In genomic region chr17:7260151-7260550, GRCh38 we compare ENCODE assay signal across 12 cellular contexts. TPM values are rescaled to one million over a fixed set of nuclear protein-coding genes. Genes with fewer than 3 reads are reported as not detected.
DNase-seq lines count a peak whose midpoint lies in the region; ATAC-seq and TF ChIP-seq lines count a peak whose summit lies in the region.
"Had no signal": no experiment of that assay in that cellular context is flagged by ENCODE, and none has a peak within 500 bp of the region (broad histone marks: within the 10 kb centered on the region; RNA-seq: fewer than 3 reads in every experiment).

No MANE protein-coding gene starts in this region.

- H3K4me3 Mint-ChIP-seq in CD4-positive, alpha-beta memory T cell = peak overlapping the region in 7 of 8 donors; percentile 49 to 78 (median 57)
- peak overlapping the region; percentile 98 for H3K4me3 Mint-ChIP-seq in endodermal cell
- peak overlapping the region; percentile 47 to 86 (median 69) for H3K4me3 Mint-ChIP-seq in naive thymus-derived CD8-positive, alpha-beta T cell

- TF ChIP-seq CTCF in endodermal cell (conservative IDR thresholded peaks at IDR 0.05) = no peak

- WGBS in endodermal cell (ENCODE audit: insufficient coverage in 1 of 2, insufficient read length in 1 of 2), 2 experiments = 60 to 94% methylated on average over 1 to 4 of the region's 4 CpGs

- CTCF ChIA-PET in CD4-positive, alpha-beta memory T cell (lab: Charles Lee; ENCODE audit: partially characterized antibody) = no interaction called here

- DNase-seq in CD4-positive, alpha-beta memory T cell = no peak
- DNase-seq in NT2/D1 (ENCODE audit: low read depth, low spot score) (no peak), endodermal cell (no peak), SIG-M5 (lab: John Stamatoyannopoulos, UW) (no peak), H4 (ENCODE audit: low spot score) (no peak), NCI-H510A (lab: John Stamatoyannopoulos, UW) (no peak)
- no peak for DNase-seq in naive thymus-derived CD8-positive, alpha-beta T cell
- DNase-seq: activated CD4-positive, CD25-positive, alpha-beta regulatory T cell treated with anti-CD3 and anti-CD28 coated beads, Interleukin-2, amount 50 U/mL, for 72 hours; amygdala; NCI-H2029 treated with DMSO at 0.1 percent for 48 hours; OCI-M1 had no signal

- no peak overlapping the region for H3K4me3 ChIP-seq in CD4-positive, alpha-beta memory T cell (ENCODE audit: low read length in 2 of 2)
- H3K4me3 ChIP-seq in NT2/D1 (ENCODE audit: insufficient read length, low read depth) (peak overlapping the region; percentile 59), endodermal cell (ENCODE audit: low read length) (peak overlapping the region; percentile 73)

- no peaks in the 10 kb centered on the region for H3K9me3 ChIP-seq in CD4-positive, alpha-beta memory T cell (ENCODE audit: control insufficient read depth in 1 of 2, low read length in 2 of 2)
- H3K9me3 ChIP-seq in NT2/D1 (ENCODE audit: insufficient read depth, low read length) = no peaks in the 10 kb centered on the region
- no peaks in the 10 kb centered on the region for H3K9me3 ChIP-seq in endodermal cell (ENCODE audit: control insufficient read depth, low read length)

- peaks cover 13 to 29% of the 10 kb centered on the region in 2 donors for H3K36me3 Mint-ChIP-seq in CD4-positive, alpha-beta memory T cell
- peaks cover 28% of the 10 kb centered on the region for H3K36me3 Mint-ChIP-seq in endodermal cell (ENCODE audit: low read depth)
- peaks cover 0 to 36% (median 0%) of the 10 kb centered on the region in 3 donors for H3K36me3 Mint-ChIP-seq in naive thymus-derived CD8-positive, alpha-beta T cell

- H3K27ac ChIP-seq in CD4-positive, alpha-beta memory T cell (ENCODE audit: low read depth, low read length) = no peak overlapping the region
- no peak overlapping the region for H3K27ac ChIP-seq in endodermal cell (ENCODE audit: low read depth, low read length)

- no peak for ATAC-seq in naive thymus-derived CD8-positive, alpha-beta T cell
- ATAC-seq in HG03342 (IDR thresholded peaks at IDR 0.05; ENCODE audit: unreplicated experiment) = no peak

- peak overlapping the region in 4 of 7 donors; percentile 22 to 60 (median 38) for H3K27ac Mint-ChIP-seq in CD4-positive, alpha-beta memory T cell
- H3K27ac Mint-ChIP-seq in endodermal cell = peak overlapping the region; percentile 88
- peak overlapping the region; percentile 53 to 93 (median 76) for H3K27ac Mint-ChIP-seq in naive thymus-derived CD8-positive, alpha-beta T cell

- H3K9me3 Mint-ChIP-seq in CD4-positive, alpha-beta memory T cell = no peaks in the 10 kb centered on the region
- H3K9me3 Mint-ChIP-seq in endodermal cell = no peaks in the 10 kb centered on the region
- no peaks in the 10 kb centered on the region for H3K9me3 Mint-ChIP-seq in naive thymus-derived CD8-positive, alpha-beta T cell

- H3K4me1 Mint-ChIP-seq in CD4-positive, alpha-beta memory T cell = peaks cover 14 to 31% (median 23%) of the 10 kb centered on the region in 4 donors
- peaks cover 12% of the 10 kb centered on the region for H3K4me1 Mint-ChIP-seq in endodermal cell
- peaks cover 19 to 33% (median 29%) of the 10 kb centered on the region in 4 donors for H3K4me1 Mint-ChIP-seq in naive thymus-derived CD8-positive, alpha-beta T cell

- H3K4me1 ChIP-seq in CD4-positive, alpha-beta memory T cell (ENCODE audit: insufficient read depth, low read length) = peaks cover 31% of the 10 kb centered on the region
- H3K4me1 ChIP-seq in NT2/D1 (ENCODE audit: insufficient read depth, insufficient read length) (peaks cover 2% of the 10 kb centered on the region), endodermal cell (ENCODE audit: control insufficient read depth, insufficient read depth, low read length) (no peaks in the 10 kb centered on the region)

- peaks cover 2 to 10% of the 10 kb centered on the region in 2 donors for H3K27me3 Mint-ChIP-seq in CD4-positive, alpha-beta memory T cell
- H3K27me3 Mint-ChIP-seq in endodermal cell (ENCODE audit: insufficient read depth) = no peaks in the 10 kb centered on the region
- peaks cover 0 to 3% (median 0%) of the 10 kb centered on the region in 5 donors for H3K27me3 Mint-ChIP-seq in naive thymus-derived CD8-positive, alpha-beta T cell

- H3K9ac ChIP-seq in NT2/D1 (ENCODE audit: insufficient read length, low read depth) (peak overlapping the region; percentile 81), endodermal cell (ENCODE audit: extremely low read depth, low read length, poor library complexity, severe bottlenecking) (no peak overlapping the region)

- POLR2A ChIA-PET in CD4-positive, alpha-beta memory T cell (lab: Charles Lee; ENCODE audit: partially characterized antibody) = interaction anchor here (0.6 to 1.5 kb wide), 2 partner anchors 16 to 19 kb away, joined by 3 to 4 read pairs; no protein-coding TSS in a partner anchor
- POLR2A ChIA-PET in naive thymus-derived CD8-positive, alpha-beta T cell (lab: Charles Lee) = interaction anchor here (0.7 to 3.0 kb wide), 6 partner anchors 10 to 122 kb away, joined by 3 to 17 read pairs (median 4); partner anchors contain the start of genes ACADVL, ACAP1, DLG4 and GABARAP

- intact Hi-C loops in CD4-positive, alpha-beta memory T cell (cut with micrococcal nuclease) = no loop called here

- no peaks in the 10 kb centered on the region for H3K27me3 ChIP-seq in CD4-positive, alpha-beta memory T cell (ENCODE audit: insufficient read depth, low read length)
- peaks cover 34% of the 10 kb centered on the region for H3K27me3 ChIP-seq in NT2/D1 (ENCODE audit: insufficient read depth, insufficient read length)
- peaks cover 36% of the 10 kb centered on the region for H3K27me3 ChIP-seq in endodermal cell (ENCODE audit: control insufficient read depth, insufficient read depth, low read length, poor library complexity, severe bottlenecking)

- peaks cover 7% of the 10 kb centered on the region for H3K36me3 ChIP-seq in CD4-positive, alpha-beta memory T cell (ENCODE audit: insufficient read depth, low read length)
- H3K36me3 ChIP-seq in NT2/D1 (ENCODE audit: insufficient read depth, insufficient read length, low read length) (peaks cover 44% of the 10 kb centered on the region), endodermal cell (ENCODE audit: control insufficient read depth, insufficient read depth, low read length) (peaks cover 23% of the 10 kb centered on the region)

RNA-seq across cellular contexts. Expression of gene CLDN7, which starts 2.1 kb away (rescaled TPM):
- 1 to 10 TPM in 1 of 2 experiments, under 1 TPM in 1; 0.39 to 1.0 TPM for total RNA-seq in CD4-positive, alpha-beta memory T cell
- 1 to 10 TPM; 1.0 to 3.1 TPM for polyA plus RNA-seq in CD4-positive, alpha-beta memory T cell
- total RNA-seq in endodermal cell = 100 to 1,000 TPM; 142 to 149 TPM
- polyA plus RNA-seq in endodermal cell (2013, experiment 1 of 2) = 12.5 TPM
- polyA plus RNA-seq in endodermal cell (2013, experiment 2 of 2) = 6.7 TPM
- total RNA-seq in naive thymus-derived CD8-positive, alpha-beta T cell = 1 to 10 TPM; 4.2 to 7.4 TPM
- polyA plus RNA-seq in naive thymus-derived CD8-positive, alpha-beta T cell = 1 to 10 TPM; 5.7 to 8.6 (median 7.1) TPM
- total RNA-seq in H4 (2014; rRNA removed; shearing (Covaris generic)) = not detected in 2 replicates

RNA-seq across cellular contexts. Expression of gene ELP5, which starts 8.1 kb away (rescaled TPM):
- total RNA-seq in CD4-positive, alpha-beta memory T cell = 10 to 100 TPM; 29.8 to 30.9 TPM
- 10 to 100 TPM; 68.0 to 71.3 TPM for polyA plus RNA-seq in CD4-positive, alpha-beta memory T cell
- total RNA-seq in endodermal cell = 10 to 100 TPM; 45.3 to 68.0 TPM
- 71.2 TPM for polyA plus RNA-seq in endodermal cell (2013, experiment 1 of 2)
- 61.3 TPM for polyA plus RNA-seq in endodermal cell (2013, experiment 2 of 2)
- 10 to 100 TPM; 35.1 to 36.1 TPM for total RNA-seq in naive thymus-derived CD8-positive, alpha-beta T cell
- polyA plus RNA-seq in naive thymus-derived CD8-positive, alpha-beta T cell = 10 to 100 TPM; 55.5 to 94.0 (median 70.8) TPM
- total RNA-seq in H4 (2014; rRNA removed; shearing (Covaris generic)) = 25.1 and 30.0 TPM in 2 replicates

RNA-seq across cellular contexts. Expression of gene CTDNEP1, which starts 8.6 kb away (rescaled TPM):
- 100 to 1,000 TPM; 145 to 157 TPM for total RNA-seq in CD4-positive, alpha-beta memory T cell
- polyA plus RNA-seq in CD4-positive, alpha-beta memory T cell = 10 to 100 TPM; 42.4 to 59.1 TPM
- total RNA-seq in endodermal cell = 100 to 1,000 TPM; 123 to 125 TPM
- 156 TPM for polyA plus RNA-seq in endodermal cell (2013, experiment 1 of 2)
- 135 TPM for polyA plus RNA-seq in endodermal cell (2013, experiment 2 of 2)
- 100 to 1,000 TPM; 138 to 142 TPM for total RNA-seq in naive thymus-derived CD8-positive, alpha-beta T cell
- 10 to 100 TPM; 33.6 to 42.3 (median 39.7) TPM for polyA plus RNA-seq in naive thymus-derived CD8-positive, alpha-beta T cell
- total RNA-seq in H4 (2014; rRNA removed; shearing (Covaris generic)) = 18.2 and 19.8 TPM in 2 replicates

RNA-seq across cellular contexts. Expression of gene GABARAP, which starts 17.9 kb away (rescaled TPM):
- total RNA-seq in CD4-positive, alpha-beta memory T cell = 100 to 1,000 TPM; 324 to 327 TPM
- polyA plus RNA-seq in CD4-positive, alpha-beta memory T cell = 100 to 1,000 TPM; 741 to 896 TPM
- 100 to 1,000 TPM; 264 to 317 TPM for total RNA-seq in endodermal cell
- polyA plus RNA-seq in endodermal cell (2013, experiment 1 of 2) = 671 TPM
- 581 TPM for polyA plus RNA-seq in endodermal cell (2013, experiment 2 of 2)
- 100 to 1,000 TPM; 268 to 280 TPM for total RNA-seq in naive thymus-derived CD8-positive, alpha-beta T cell
- 100 to 1,000 TPM; 799 to 964 (median 817) TPM for polyA plus RNA-seq in naive thymus-derived CD8-positive, alpha-beta T cell
- 396 and 471 TPM in 2 replicates for total RNA-seq in H4 (2014; rRNA removed; shearing (Covaris generic))

RNA-seq across cellular contexts. Expression of gene PHF23, which starts 20.9 kb away (rescaled TPM):
- total RNA-seq in CD4-positive, alpha-beta memory T cell = 10 to 100 TPM; 45.8 to 55.8 TPM
- polyA plus RNA-seq in CD4-positive, alpha-beta memory T cell = 10 to 100 TPM; 11.4 to 29.8 TPM
- 10 to 100 TPM; 67.3 to 71.6 TPM for total RNA-seq in endodermal cell
- polyA plus RNA-seq in endodermal cell (2013, experiment 1 of 2) = 59.3 TPM
- 53.4 TPM for polyA plus RNA-seq in endodermal cell (2013, experiment 2 of 2)
- total RNA-seq in naive thymus-derived CD8-positive, alpha-beta T cell = 10 to 100 TPM; 49.9 to 53.9 TPM
- 10 to 100 TPM; 18.1 to 35.7 (median 22.2) TPM for polyA plus RNA-seq in naive thymus-derived CD8-positive, alpha-beta T cell
- 37.5 and 45.3 TPM in 2 replicates for total RNA-seq in H4 (2014; rRNA removed; shearing (Covaris generic))

Comparison
In these comparisons a context has a peak if more than half of its experiments do, and no peak if none do; other contexts are left out.
1. H3K4me3 ChIP-seq: peak in NT2/D1 (single experiment) and endodermal cell (single experiment); none in CD4-positive, alpha-beta memory T cell (0 of 2).
2. RNA of gene CLDN7, which starts 2.1 kb away (total RNA-seq): 142 to 149 TPM in endodermal cell; 4.2 to 7.4 TPM in naive thymus-derived CD8-positive, alpha-beta T cell, 0.39 to 1.0 TPM in CD4-positive, alpha-beta memory T cell and not detected in H4; every median in the first group is over 10 times any median in the second.
3. Peak in every context shown above with its lines, with median percentiles within 50 percentile points of each other: H3K27ac Mint-ChIP-seq and H3K4me3 Mint-ChIP-seq.